Comparison of ENCODE assay signal across 8 cellular contexts in the genomic region with DNA sequence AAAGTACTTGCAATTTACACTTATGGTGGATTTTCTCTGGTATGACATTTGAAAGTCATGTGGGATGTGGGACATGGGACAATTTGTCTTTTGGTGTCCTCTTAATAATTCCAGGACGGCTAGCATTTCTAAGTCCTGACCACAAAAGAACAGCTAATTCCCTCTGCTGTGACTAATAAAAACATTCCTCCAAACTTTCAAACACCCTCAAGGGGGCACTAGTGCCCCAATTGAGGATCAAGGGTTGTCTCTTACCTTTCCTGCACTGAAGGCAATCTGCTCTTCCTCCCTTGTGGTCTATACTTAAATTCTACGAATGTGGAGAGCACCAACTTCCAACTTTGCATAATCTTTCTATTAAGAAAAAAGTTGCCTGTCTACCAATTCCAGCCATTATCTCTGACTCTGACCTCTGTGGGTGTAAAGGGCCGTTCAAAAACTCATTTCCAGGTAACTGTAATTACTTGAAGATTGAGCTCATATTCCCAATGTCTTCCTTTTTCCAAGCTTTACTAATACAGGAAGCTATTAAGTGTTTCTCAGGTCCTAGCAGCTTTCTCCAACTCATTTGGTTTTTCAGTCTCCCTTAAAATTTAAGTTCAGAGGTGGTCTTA.
DNase-seq lines count a peak whose midpoint lies in the region; ATAC-seq, FAIRE-seq and TF ChIP-seq lines count a peak whose summit lies in the region.

No MANE protein-coding gene starts in this region.

- no peaks in the 10 kb centered on the region for H3K36me3 ChIP-seq in DOHH2 (ENCODE audit: control insufficient read depth, low read length)
- H3K36me3 ChIP-seq in GM12878 (ENCODE audit: control insufficient read depth in 2 of 2, insufficient read depth in 2 of 2, low read length in 1 of 2), result no peaks in the 10 kb centered on the region

- FAIRE-seq in GM12878 (lab: Jason Lieb, UNC), result no peak

- TF ChIP-seq EP300 in GM12878 (IDR thresholded peaks at IDR 0.05; ENCODE audit: borderline replicate concordance in 1 of 2, control insufficient read depth in 1 of 2, low read depth in 2 of 2, low read length in 2 of 2), result no peak

- H3K9ac ChIP-seq in GM12878 (ENCODE audit: control insufficient read depth, insufficient read depth, low read length), result no peak overlapping the region

- peak; percentile 56 for ATAC-seq in HG03571 (IDR thresholded peaks at IDR 0.05; ENCODE audit: unreplicated experiment)
- ATAC-seq in SK-N-SH treated with all-trans-retinoic acid at 6 μM for 48 hours, result peak; percentile 97
- ATAC-seq in GM12878, result peak; percentile 89
- no peak for ATAC-seq in GM21360 (IDR thresholded peaks at IDR 0.05; ENCODE audit: unreplicated experiment)

- 33% methylated on average over 3 of the region's 3 CpGs for WGBS in GM12878 (ENCODE audit: insufficient coverage, insufficient replicate concordance, low lambda C conversion rate, missing lambda C conversion rate)

- CTCF ChIA-PET in GM12878 (lab: Yijun Ruan, JAX), result interaction anchor here (0.6 to 13.6 kb wide), 53 partner anchors 8 to 396 kb away, joined by 3 to 1078 read pairs (median 5); a partner anchor contains a TSS

- SMC1A ChIA-PET in GM12878 (lab: Charles Lee; ENCODE audit: uncharacterized antibody, unreplicated experiment), result interaction anchor here (0.6 to 13.5 kb wide), 48 partner anchors 8 to 584 kb away, joined by 3 to 853 read pairs (median 5); a partner anchor contains a TSS

- peak overlapping the region; percentile 28; the same call in 1 of the 2 replicates for H2AFZ ChIP-seq in GM12878 (ENCODE audit: control insufficient read depth, low read depth, low read length)

- TF ChIP-seq CTCF in DOHH2 (IDR thresholded peaks at IDR 0.05; ENCODE audit: low read depth, low read length, poor library complexity, severe bottlenecking) (peak; percentile 64), GM20000 (IDR thresholded peaks at IDR 0.05; ENCODE audit: extremely low read depth, missing control alignments) (peak; percentile 23), GM12878 (IDR thresholded peaks at IDR 0.05 in 2 of 3, conservative IDR thresholded peaks at IDR 0.05 in 1 of 3; ENCODE audit: control insufficient read depth in 2 of 3, extremely low read depth in 1 of 3, insufficient read depth in 1 of 3, low read depth in 3 of 3, low read length in 3 of 3) (peak; percentile 57 to 89 (median 62))

- no TSS peak for BruUV-seq in GM12878 (replicated peaks; lab: Mats Ljungman, UMichigan)

- no peaks in the 10 kb centered on the region for H3F3A ChIP-seq in DOHH2 (ENCODE audit: control insufficient read depth, insufficient read depth)

- in situ Hi-C loops in GM12878 (cut with MboI), result loop anchor here (5.0 kb wide), 2 partner anchors 45 to 320 kb away; no protein-coding TSS in a partner anchor

- intact Hi-C loops in GM12878 (cut with micrococcal nuclease; ENCODE audit: unreplicated experiment), result loop anchor here (1.0 kb wide), 3 partner anchors 48 to 324 kb away; no protein-coding TSS in a partner anchor

- H3K4me1 ChIP-seq in DOHH2 (ENCODE audit: control insufficient read depth, low read length), result peaks cover 5% of the 10 kb centered on the region
- H3K4me1 ChIP-seq in GM12878 (ENCODE audit: control insufficient read depth, insufficient read depth, low read length), result no peaks in the 10 kb centered on the region; the same call in 1 of the 2 replicates

- DNase-seq in GM20000 (ENCODE audit: low spot score) (peak; percentile 36), GM12878 (ENCODE audit: low read depth, low spot score) (peak; percentile 36), kidney glomerular epithelial cell (lab: John Stamatoyannopoulos, UW) (peak; percentile 68)
- peak; percentile 9 for DNase-seq in stimulated activated CD8-positive, alpha-beta memory T cell treated with anti-CD3 and anti-CD28 coated beads, Interleukin-15, amount 100 ng/mL, for 1 hour (ENCODE audit: low read depth)

- H3K27ac ChIP-seq in DOHH2 (ENCODE audit: low read depth, low read length) (no peak overlapping the region), GM12878 (ENCODE audit: control insufficient read depth, insufficient read depth) (no peak overlapping the region)

- POLR2A ChIA-PET in GM12878 (lab: Charles Lee), result interaction anchor here (0.6 to 1.7 kb wide), 9 partner anchors 11 to 54 kb away, joined by 3 to 11 read pairs (median 4); no protein-coding TSS in a partner anchor

- peak; percentile 98 for TF ChIP-seq RAD21 in GM12878 (IDR thresholded peaks at IDR 0.05; ENCODE audit: insufficient read depth, low read depth, low read length)

- TF ChIP-seq POLR2A in GM12878 (IDR thresholded peaks at IDR 0.05; ENCODE audit: low read depth, low read length), result no peak

- H3K9me3 ChIP-seq in DOHH2 (ENCODE audit: control insufficient read depth, insufficient read depth, low read length), result no peaks in the 10 kb centered on the region
- H3K9me3 ChIP-seq in GM12878 (replicated peaks; ENCODE audit: control insufficient read depth, insufficient read depth, low read length), result no peaks in the 10 kb centered on the region; the same call in 2 of the 3 replicates

- H3K4me3 ChIP-seq in DOHH2 (ENCODE audit: low read length), result no peak overlapping the region
- H3K4me3 ChIP-seq in GM12878, result no peak overlapping the region

- H4K20me1 ChIP-seq in DOHH2 (ENCODE audit: control insufficient read depth, insufficient read depth, low read depth, low read length) (no peaks in the 10 kb centered on the region), GM12878 (ENCODE audit: control insufficient read depth, insufficient read depth) (no peaks in the 10 kb centered on the region)

- H3K79me2 ChIP-seq in DOHH2 (ENCODE audit: control insufficient read depth, low read length) (no peaks in the 10 kb centered on the region), GM12878 (ENCODE audit: control insufficient read depth, insufficient read depth, low read length) (no peaks in the 10 kb centered on the region)

- H3K4me2 ChIP-seq in DOHH2 (ENCODE audit: low read length) (peak overlapping the region; percentile 38; the same call in 1 of the 2 replicates), GM12878 (ENCODE audit: control insufficient read depth, insufficient read depth) (no peak overlapping the region)

- H3K9me2 ChIP-seq in DOHH2 (replicated peaks; ENCODE audit: control insufficient read depth, low read length), result no peaks in the 10 kb centered on the region

- no peaks in the 10 kb centered on the region for H3K27me3 ChIP-seq in DOHH2 (ENCODE audit: control insufficient read depth, low read length)
- H3K27me3 ChIP-seq in GM12878 (replicated peaks in 1 of 2; ENCODE audit: control insufficient read depth in 2 of 2, insufficient read depth in 2 of 2, low read length in 1 of 2), result no peaks in the 10 kb centered on the region; a peak in 1 of 4 replicates

- RAD21 ChIA-PET in GM12878 (lab: Charles Lee; ENCODE audit: unreplicated experiment), result interaction anchor here (0.6 to 11.8 kb wide), 35 partner anchors 8 to 1574 kb away, joined by 3 to 609 read pairs (median 5); no protein-coding TSS in a partner anchor

TF ChIP-seq in SK-N-SH treated with all-trans-retinoic acid at 6 μM for 48 hours, 23 proteins besides CTCF, POLR2A, EP300 and RAD21 (continues in another document):
- TF ChIP-seq BACH2 (CRISPR knock-in tag; IDR thresholded peaks at IDR 0.05; ENCODE audit: borderline replicate concordance) (no peak), ZNF8 (CRISPR knock-in tag; IDR thresholded peaks at IDR 0.05) (no peak), RARB (CRISPR knock-in tag; IDR thresholded peaks at IDR 0.05) (no peak), ZC3H10 (CRISPR knock-in tag; IDR thresholded peaks at IDR 0.05) (no peak), TOX (CRISPR knock-in tag; IDR thresholded peaks at IDR 0.05; ENCODE audit: borderline replicate concordance) (no peak), SNAI2 (CRISPR knock-in tag; IDR thresholded peaks at IDR 0.05) (no peak), ARNTL (CRISPR knock-in tag; IDR thresholded peaks at IDR 0.05; ENCODE audit: borderline replicate concordance, low read depth) (no peak)
- TF ChIP-seq, protein P1, sequence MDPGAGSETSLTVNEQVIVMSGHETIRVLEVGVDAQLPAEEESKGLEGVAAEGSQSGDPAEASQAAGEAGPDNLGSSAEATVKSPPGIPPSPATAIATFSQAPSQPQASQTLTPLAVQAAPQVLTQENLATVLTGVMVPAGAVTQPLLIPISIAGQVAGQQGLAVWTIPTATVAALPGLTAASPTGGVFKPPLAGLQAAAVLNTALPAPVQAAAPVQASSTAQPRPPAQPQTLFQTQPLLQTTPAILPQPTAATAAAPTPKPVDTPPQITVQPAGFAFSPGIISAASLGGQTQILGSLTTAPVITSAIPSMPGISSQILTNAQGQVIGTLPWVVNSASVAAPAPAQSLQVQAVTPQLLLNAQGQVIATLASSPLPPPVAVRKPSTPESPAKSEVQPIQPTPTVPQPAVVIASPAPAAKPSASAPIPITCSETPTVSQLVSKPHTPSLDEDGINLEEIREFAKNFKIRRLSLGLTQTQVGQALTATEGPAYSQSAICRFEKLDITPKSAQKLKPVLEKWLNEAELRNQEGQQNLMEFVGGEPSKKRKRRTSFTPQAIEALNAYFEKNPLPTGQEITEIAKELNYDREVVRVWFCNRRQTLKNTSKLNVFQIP (CRISPR knock-in tag; IDR thresholded peaks at IDR 0.05; ENCODE audit: borderline replicate concordance, low read depth), result no peak

TF ChIP-seq in GM12878, 131 proteins besides CTCF, POLR2A, EP300 and RAD21 (continues in another document):
- TF ChIP-seq IKZF2 (IDR thresholded peaks at IDR 0.05) (peak in 1 of 2 experiments; percentile 25; a peak in 1 of 4 replicates), NR2F1 (conservative IDR thresholded peaks at IDR 0.05) (no peak), IRF4 (IDR thresholded peaks at IDR 0.05; ENCODE audit: low read depth, low read length) (no peak), SIN3A (IDR thresholded peaks at IDR 0.05; ENCODE audit: low read depth, low read length) (no peak), YY1 (IDR thresholded peaks at IDR 0.05; ENCODE audit: low read depth, low read length) (0 out of 2 replicates have a peak, but pooled peaks have one; percentile 23)

Comparison
In these comparisons a context has a peak if more than half of its experiments do, and no peak if none do; other contexts are left out.
1. DNase-seq: peak in every context shown above with its lines; median percentile 68 in kidney glomerular epithelial cell; 36 in GM20000; 36 in GM12878; 9 in stimulated activated CD8-positive, alpha-beta memory T cell treated with anti-CD3 and anti-CD28 coated beads, Interleukin-15, amount 100 ng/mL, for 1 hour.